ENCODE assay signal across 1 cellular context in the genomic region with DNA sequence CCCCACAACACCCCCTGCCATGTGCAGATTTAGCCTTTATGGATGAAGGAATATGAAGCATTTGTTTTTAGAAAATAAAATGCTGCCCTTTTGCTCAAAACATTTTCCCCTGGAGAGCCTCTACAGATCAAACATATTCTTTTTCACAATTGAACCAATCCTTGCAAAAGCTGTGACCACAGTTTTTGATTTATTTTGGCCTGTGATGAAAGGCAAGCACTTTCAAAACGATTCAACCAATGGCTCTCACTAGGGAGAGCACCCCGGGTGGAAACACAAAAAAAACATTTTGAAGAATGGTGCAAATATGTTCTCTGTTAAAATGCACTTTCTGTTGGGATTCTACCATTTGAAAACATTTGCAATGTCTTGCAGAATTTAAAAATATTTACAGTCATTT.
TF ChIP-seq lines count a peak whose summit lies in the region.

No MANE protein-coding gene starts in this region.

TF ChIP-seq in liver, 16 proteins besides CTCF, POLR2A, EP300 and RAD21 (continued from another document):
- no peak for TF ChIP-seq TAF1 (conservative IDR thresholded peaks at IDR 0.05)
- TF ChIP-seq SP1 (IDR thresholded peaks at IDR 0.05) = no peak
- TF ChIP-seq, protein P1, sequence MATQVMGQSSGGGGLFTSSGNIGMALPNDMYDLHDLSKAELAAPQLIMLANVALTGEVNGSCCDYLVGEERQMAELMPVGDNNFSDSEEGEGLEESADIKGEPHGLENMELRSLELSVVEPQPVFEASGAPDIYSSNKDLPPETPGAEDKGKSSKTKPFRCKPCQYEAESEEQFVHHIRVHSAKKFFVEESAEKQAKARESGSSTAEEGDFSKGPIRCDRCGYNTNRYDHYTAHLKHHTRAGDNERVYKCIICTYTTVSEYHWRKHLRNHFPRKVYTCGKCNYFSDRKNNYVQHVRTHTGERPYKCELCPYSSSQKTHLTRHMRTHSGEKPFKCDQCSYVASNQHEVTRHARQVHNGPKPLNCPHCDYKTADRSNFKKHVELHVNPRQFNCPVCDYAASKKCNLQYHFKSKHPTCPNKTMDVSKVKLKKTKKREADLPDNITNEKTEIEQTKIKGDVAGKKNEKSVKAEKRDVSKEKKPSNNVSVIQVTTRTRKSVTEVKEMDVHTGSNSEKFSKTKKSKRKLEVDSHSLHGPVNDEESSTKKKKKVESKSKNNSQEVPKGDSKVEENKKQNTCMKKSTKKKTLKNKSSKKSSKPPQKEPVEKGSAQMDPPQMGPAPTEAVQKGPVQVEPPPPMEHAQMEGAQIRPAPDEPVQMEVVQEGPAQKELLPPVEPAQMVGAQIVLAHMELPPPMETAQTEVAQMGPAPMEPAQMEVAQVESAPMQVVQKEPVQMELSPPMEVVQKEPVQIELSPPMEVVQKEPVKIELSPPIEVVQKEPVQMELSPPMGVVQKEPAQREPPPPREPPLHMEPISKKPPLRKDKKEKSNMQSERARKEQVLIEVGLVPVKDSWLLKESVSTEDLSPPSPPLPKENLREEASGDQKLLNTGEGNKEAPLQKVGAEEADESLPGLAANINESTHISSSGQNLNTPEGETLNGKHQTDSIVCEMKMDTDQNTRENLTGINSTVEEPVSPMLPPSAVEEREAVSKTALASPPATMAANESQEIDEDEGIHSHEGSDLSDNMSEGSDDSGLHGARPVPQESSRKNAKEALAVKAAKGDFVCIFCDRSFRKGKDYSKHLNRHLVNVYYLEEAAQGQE (IDR thresholded peaks at IDR 0.05) = no peak
- peak in 1 of 2 donors; percentile 20 for TF ChIP-seq HNF4A (conservative IDR thresholded peaks at IDR 0.05)
